ENCODE assay signal across 19 cellular contexts in the genomic region with DNA sequence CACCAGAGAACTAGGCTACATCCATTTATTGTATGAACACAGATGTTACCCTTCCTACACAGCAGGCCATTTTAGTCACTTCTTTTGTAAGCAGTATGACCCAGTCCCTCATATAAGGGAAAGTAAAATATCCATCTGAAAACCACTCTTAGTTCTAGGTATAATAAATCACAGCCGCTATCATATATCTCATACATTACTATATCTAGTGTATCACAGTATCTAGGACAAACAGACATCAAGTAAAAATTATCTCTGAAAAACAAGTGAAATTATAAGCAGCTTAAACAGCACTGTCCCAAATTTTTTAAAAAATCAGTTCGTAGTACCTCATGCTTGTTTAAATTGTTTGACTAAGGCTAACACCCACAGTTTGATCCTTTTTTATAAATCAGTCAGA.
"Had no signal": no experiment of that assay in that cellular context is flagged by ENCODE, and none has a peak within 500 bp of the region (broad histone marks: within the 10 kb centered on the region; RNA-seq: fewer than 3 reads in every experiment).

No MANE protein-coding gene starts in this region.

- H3K36me3 ChIP-seq: brain microvascular endothelial cell, neutrophil had no signal

- H3K9me3 ChIP-seq: neutrophil had no signal

- ATAC-seq: activated CD4-positive, alpha-beta T cell treated with anti-CD3 and anti-CD28 coated beads for 36 hours; activated CD8-positive, alpha-beta memory T cell treated with anti-CD3 and anti-CD28 coated beads, Interleukin-2, amount 10 ng/mL, durations not matched to agents 7 days and 5 days; naive thymus-derived CD4-positive, alpha-beta T cell had no signal

- H3K27me3 Mint-ChIP-seq: activated CD4-positive, alpha-beta memory T cell treated with anti-CD3 and anti-CD28 coated beads for 36 hours; activated CD4-positive, alpha-beta T cell treated with anti-CD3 and anti-CD28 coated beads for 36 hours; activated CD8-positive, alpha-beta memory T cell treated with anti-CD3 and anti-CD28 coated beads, Interleukin-2, amount 10 ng/mL, durations not matched to agents 7 days and 5 days; activated naive CD8-positive, alpha-beta T cell; activated T-cell treated with anti-CD3 and anti-CD28 coated beads, Interleukin-2, amount 50 U/mL, for 24 hours; naive thymus-derived CD4-positive, alpha-beta T cell; type B pancreatic cell had no signal

- H3K27ac ChIP-seq: brain microvascular endothelial cell, neutrophil had no signal

- DNase-seq: activated CD4-positive, alpha-beta memory T cell treated with anti-CD3 and anti-CD28 coated beads for 36 hours; activated CD4-positive, alpha-beta T cell treated with anti-CD3 and anti-CD28 coated beads for 36 hours; activated CD8-positive, alpha-beta memory T cell treated with anti-CD3 and anti-CD28 coated beads, Interleukin-2, amount 10 ng/mL, durations not matched to agents 7 days and 5 days; activated effector memory CD4-positive, alpha-beta T cell treated with anti-CD3 and anti-CD28 coated beads, Interleukin-2, amount 50 U/mL, for 16 hours; activated T-cell treated with anti-CD3 and anti-CD28 coated beads, Interleukin-2, amount 50 U/mL, for 24 hours; amniotic stem cell; brain microvascular endothelial cell; cerebellar nuclear complex; dermis blood vessel endothelial cell; left cardiac atrium; naive thymus-derived CD4-positive, alpha-beta T cell; retina; stimulated activated CD4-positive, alpha-beta T cell treated with anti-CD3 and anti-CD28 coated beads, Interleukin-15, amount 100 ng/mL, for 24 hours; stimulated activated CD4-positive, alpha-beta T cell treated with anti-CD3 and anti-CD28 coated beads, Interleukin-4, amount 100 ng/mL, for 1 hour; stimulated activated naive CD4-positive, alpha-beta T cell had no signal

- H3K36me3 Mint-ChIP-seq: activated CD4-positive, alpha-beta memory T cell treated with anti-CD3 and anti-CD28 coated beads for 36 hours had no signal

- H3K9me3 Mint-ChIP-seq: activated CD4-positive, alpha-beta memory T cell treated with anti-CD3 and anti-CD28 coated beads for 36 hours; activated T-cell treated with anti-CD3 and anti-CD28 coated beads, Interleukin-2, amount 50 U/mL, for 24 hours; naive thymus-derived CD4-positive, alpha-beta T cell; T-helper 1 cell treated with Interleukin-12 subunit alpha and Interleukin-12 subunit beta and Interleukin-4 antibody, amounts not matched to agents 30 μg/mL and 1 μg/mL, for 36 hours; type B pancreatic cell had no signal

- H3K27ac Mint-ChIP-seq: activated CD4-positive, alpha-beta memory T cell treated with anti-CD3 and anti-CD28 coated beads for 36 hours; activated CD4-positive, alpha-beta T cell treated with anti-CD3 and anti-CD28 coated beads for 36 hours; activated CD8-positive, alpha-beta memory T cell treated with anti-CD3 and anti-CD28 coated beads, Interleukin-2, amount 10 ng/mL, durations not matched to agents 7 days and 5 days; activated naive CD8-positive, alpha-beta T cell; activated T-cell treated with anti-CD3 and anti-CD28 coated beads, Interleukin-2, amount 50 U/mL, for 24 hours; T-helper 1 cell treated with Interleukin-12 subunit alpha and Interleukin-12 subunit beta and Interleukin-4 antibody, amounts not matched to agents 30 μg/mL and 1 μg/mL, for 36 hours; type B pancreatic cell had no signal

- H3K4me3 Mint-ChIP-seq: activated CD4-positive, alpha-beta memory T cell treated with anti-CD3 and anti-CD28 coated beads for 36 hours; activated CD4-positive, alpha-beta T cell treated with anti-CD3 and anti-CD28 coated beads for 36 hours; activated CD8-positive, alpha-beta memory T cell treated with anti-CD3 and anti-CD28 coated beads, Interleukin-2, amount 10 ng/mL, durations not matched to agents 7 days and 5 days; activated naive CD8-positive, alpha-beta T cell; activated T-cell treated with anti-CD3 and anti-CD28 coated beads, Interleukin-2, amount 50 U/mL, for 24 hours; T-helper 1 cell treated with Interleukin-12 subunit alpha and Interleukin-12 subunit beta and Interleukin-4 antibody, amounts not matched to agents 30 μg/mL and 1 μg/mL, for 36 hours; type B pancreatic cell had no signal

- H3K27me3 ChIP-seq: brain microvascular endothelial cell, neutrophil had no signal
